ENCODE assay signal across 8 cellular contexts in genomic region chr11:95698939-95699562, GRCh38.
DNase-seq lines count a peak whose midpoint lies in the region; ATAC-seq, FAIRE-seq and TF ChIP-seq lines count a peak whose summit lies in the region.

No MANE protein-coding gene starts in this region.

- no peaks in the 10 kb centered on the region for H4K20me1 ChIP-seq in GM12878 (ENCODE audit: control insufficient read depth, insufficient read depth)
- no peaks in the 10 kb centered on the region for H4K20me1 ChIP-seq in PC-9 (ENCODE audit: insufficient read depth)

- no peaks in the 10 kb centered on the region for H3K36me3 ChIP-seq in GM12878 (ENCODE audit: control insufficient read depth in 2 of 2, insufficient read depth in 2 of 2, low read length in 1 of 2)
- no peaks in the 10 kb centered on the region for H3K36me3 ChIP-seq in left lung
- no peaks in the 10 kb centered on the region for H3K36me3 ChIP-seq in trophoblast cell (ENCODE audit: control insufficient read depth in 1 of 2, insufficient read depth in 2 of 2, low read length in 2 of 2)
- H3K36me3 ChIP-seq in A673 (ENCODE audit: insufficient read depth, low read length, poor library complexity, severe bottlenecking) = no peaks in the 10 kb centered on the region
- H3K36me3 ChIP-seq in PC-9 (ENCODE audit: low read depth) = no peaks in the 10 kb centered on the region

- in situ Hi-C loops in GM12878 (cut with MboI) = no loop called here

- H3K23ac ChIP-seq in trophoblast cell (ENCODE audit: low read length) = no peak overlapping the region

- no peak; the same call in 2 of the 3 replicates for ATAC-seq in GM12878
- ATAC-seq in left lung = peak; percentile 30
- ATAC-seq in HG03460 (IDR thresholded peaks at IDR 0.05; ENCODE audit: unreplicated experiment) = no peak

- SMC1A ChIA-PET in GM12878 (lab: Charles Lee; ENCODE audit: uncharacterized antibody, unreplicated experiment) = interaction anchor here (0.5 to 20.2 kb wide), 24 partner anchors 10 to 604 kb away, joined by 3 to 474 read pairs (median 5); partner anchors contain the start of gene SESN3

- H3K79me1 ChIP-seq in trophoblast cell (ENCODE audit: low read length) = no peaks in the 10 kb centered on the region

- H3K9me3 ChIP-seq in GM12878 (replicated peaks; ENCODE audit: control insufficient read depth, insufficient read depth, low read length) (peaks cover 3% of the 10 kb centered on the region; the same call in 2 of the 3 replicates), left lung (no peaks in the 10 kb centered on the region), trophoblast cell (ENCODE audit: insufficient read depth, low read depth, low read length) (peaks cover 2% of the 10 kb centered on the region), A673 (ENCODE audit: low read depth, low read length, poor library complexity, severe bottlenecking) (no peaks in the 10 kb centered on the region), PC-9 (ENCODE audit: insufficient read depth, low read depth) (no peaks in the 10 kb centered on the region)

- H3K9me2 ChIP-seq in PC-9 (ENCODE audit: insufficient read depth) = no peaks in the 10 kb centered on the region

- no peaks in the 10 kb centered on the region for H3K9me3 Mint-ChIP-seq in IgD-negative memory B cell

- H3K18ac ChIP-seq in trophoblast cell (ENCODE audit: low read length) = no peak overlapping the region

- no peak overlapping the region for H4K8ac ChIP-seq in trophoblast cell (ENCODE audit: low read depth, low read length)

- RAD21 ChIA-PET in GM12878 (lab: Charles Lee; ENCODE audit: unreplicated experiment) = interaction anchor here (0.7 to 7.9 kb wide), 19 partner anchors 9 to 545 kb away, joined by 3 to 114 read pairs (median 5); partner anchors contain the start of gene SESN3

- no peak overlapping the region for H2AK5ac ChIP-seq in trophoblast cell (ENCODE audit: low read length)

- H3K4me1 Mint-ChIP-seq in IgD-negative memory B cell = peaks cover 47 to 57% (median 52%) of the 10 kb centered on the region in 3 donors

- H3K9ac ChIP-seq in GM12878 (ENCODE audit: control insufficient read depth, insufficient read depth, low read length) (no peak overlapping the region), trophoblast cell (ENCODE audit: low read length) (no peak overlapping the region)

- H2BK120ac ChIP-seq in trophoblast cell (ENCODE audit: insufficient read depth, low read length, poor library complexity) = no peak overlapping the region

- no peaks in the 10 kb centered on the region for H3K27me3 ChIP-seq in GM12878 (replicated peaks in 1 of 2; ENCODE audit: control insufficient read depth in 2 of 2, insufficient read depth in 2 of 2, low read length in 1 of 2)
- H3K27me3 ChIP-seq in left lung = no peaks in the 10 kb centered on the region
- no peaks in the 10 kb centered on the region for H3K27me3 ChIP-seq in trophoblast cell (ENCODE audit: insufficient read depth, low read length)
- no peaks in the 10 kb centered on the region for H3K27me3 ChIP-seq in A673 (replicated peaks; ENCODE audit: insufficient read depth, low read depth, low read length, poor library complexity)
- H3K27me3 ChIP-seq in PC-9 (ENCODE audit: insufficient read depth, low read depth) = peaks cover 9% of the 10 kb centered on the region; the same call in 1 of the 2 replicates

- no peaks in the 10 kb centered on the region for H3F3A ChIP-seq in PC-9 (ENCODE audit: insufficient read depth, low read depth)

- H3K14ac ChIP-seq in trophoblast cell (ENCODE audit: low read length) = no peak overlapping the region

- BruUV-seq in GM12878 (replicated peaks; lab: Mats Ljungman, UMichigan) (no TSS peak), A673 (replicated peaks; lab: Mats Ljungman, UMichigan) (no TSS peak), PC-9 (replicated peaks; lab: Mats Ljungman, UMichigan) (no TSS peak)

- no peak overlapping the region for H4K12ac ChIP-seq in trophoblast cell (ENCODE audit: low read depth, low read length)

- H4K91ac ChIP-seq in trophoblast cell (ENCODE audit: low read depth, low read length) = no peak overlapping the region

- H3K79me2 ChIP-seq in GM12878 (ENCODE audit: control insufficient read depth, insufficient read depth, low read length) (no peaks in the 10 kb centered on the region), trophoblast cell (ENCODE audit: control insufficient read depth, insufficient read depth, low read length, poor library complexity) (no peaks in the 10 kb centered on the region), PC-9 (ENCODE audit: low read depth) (no peaks in the 10 kb centered on the region)

- no peak overlapping the region for H2BK5ac ChIP-seq in trophoblast cell (ENCODE audit: low read depth, low read length, poor library complexity)

- no peak overlapping the region for H3K4ac ChIP-seq in trophoblast cell (ENCODE audit: low read depth, low read length)

- no peak overlapping the region for H3K4me2 ChIP-seq in GM12878 (ENCODE audit: control insufficient read depth, insufficient read depth)
- H3K4me2 ChIP-seq in trophoblast cell (ENCODE audit: low read length) = no peak overlapping the region
- no peak overlapping the region for H3K4me2 ChIP-seq in PC-9

- H3K27ac Mint-ChIP-seq in IgD-negative memory B cell = peak overlapping the region; percentile 89 to 95 (median 94)

- no peak for TF ChIP-seq POLR2A in GM12878 (IDR thresholded peaks at IDR 0.05; ENCODE audit: low read depth, low read length)

- no peak overlapping the region for H3K27ac ChIP-seq in GM12878 (ENCODE audit: control insufficient read depth, insufficient read depth)
- no peak overlapping the region for H3K27ac ChIP-seq in left lung
- H3K27ac ChIP-seq in trophoblast cell (ENCODE audit: low read depth, low read length) = no peak overlapping the region
- no peak overlapping the region for H3K27ac ChIP-seq in A673 (ENCODE audit: low read depth, low read length, poor library complexity, severe bottlenecking)
- H3K27ac ChIP-seq in PC-9 = no peak overlapping the region

- CTCF ChIA-PET in GM12878 (lab: Yijun Ruan, JAX) (interaction anchor here (0.7 to 17.7 kb wide), 12 partner anchors 10 to 542 kb away, joined by 3 to 590 read pairs (median 4); partner anchors contain the start of gene SESN3), A673 (lab: Charles Lee) (no interaction called here), PC-9 (lab: Charles Lee) (no interaction called here)

- no peak for TF ChIP-seq EP300 in GM12878 (IDR thresholded peaks at IDR 0.05; ENCODE audit: borderline replicate concordance in 1 of 2, control insufficient read depth in 1 of 2, low read depth in 2 of 2, low read length in 2 of 2)

- no peak for FAIRE-seq in GM12878 (lab: Jason Lieb, UNC)

- peaks cover 18% of the 10 kb centered on the region for H3K4me1 ChIP-seq in GM12878 (ENCODE audit: control insufficient read depth, insufficient read depth, low read length)
- peaks cover 6 to 23% of the 10 kb centered on the region in 2 donors for H3K4me1 ChIP-seq in left lung
- H3K4me1 ChIP-seq in trophoblast cell (ENCODE audit: control insufficient read depth in 1 of 2, insufficient read depth in 2 of 2, low read length in 2 of 2) = peaks cover 0 to 5% of the 10 kb centered on the region in 2 experiments
- H3K4me1 ChIP-seq in A673 (ENCODE audit: insufficient read depth, low read length, poor library complexity, severe bottlenecking) = no peaks in the 10 kb centered on the region
- no peaks in the 10 kb centered on the region for H3K4me1 ChIP-seq in PC-9 (replicated peaks; ENCODE audit: insufficient read depth)

- H3K27me3 Mint-ChIP-seq in IgD-negative memory B cell = no peaks in the 10 kb centered on the region

- 69% methylated on average over 2 of the region's 2 CpGs for WGBS in GM12878 (ENCODE audit: insufficient coverage, insufficient replicate concordance, low lambda C conversion rate, missing lambda C conversion rate)
- no CpG with 5 or more reads among the region's 2 CpGs for WGBS in trophoblast cell (ENCODE audit: extremely low coverage, insufficient coverage, insufficient read length)

- no peak for TF ChIP-seq CTCF in AG10803 (conservative IDR thresholded peaks at IDR 0.05; ENCODE audit: low read length)
- no peak for TF ChIP-seq CTCF in GM12878 (IDR thresholded peaks at IDR 0.05 in 2 of 3, conservative IDR thresholded peaks at IDR 0.05 in 1 of 3; ENCODE audit: control insufficient read depth in 2 of 3, extremely low read depth in 1 of 3, insufficient read depth in 1 of 3, low read depth in 3 of 3, low read length in 3 of 3)
- TF ChIP-seq CTCF in left lung (IDR thresholded peaks at IDR 0.05) = no peak
- TF ChIP-seq CTCF in A673 (conservative IDR thresholded peaks at IDR 0.05; ENCODE audit: low read depth, low read length) = no peak
- TF ChIP-seq CTCF in PC-9 (conservative IDR thresholded peaks at IDR 0.05) = no peak

- H3K4me3 ChIP-seq in AG10803 (ENCODE audit: low read length) (no peak overlapping the region), GM12878 (no peak overlapping the region), left lung (no peak overlapping the region), trophoblast cell (ENCODE audit: low read depth, low read length) (no peak overlapping the region), A673 (ENCODE audit: low read depth, low read length, poor library complexity, severe bottlenecking) (no peak overlapping the region), PC-9 (no peak overlapping the region)

- intact Hi-C loops in GM12878 (cut with micrococcal nuclease; ENCODE audit: unreplicated experiment) (no loop called here), left lung (cut with DNase I) (no loop called here), A673 (cut with micrococcal nuclease; ENCODE audit: unreplicated experiment) (no loop called here), PC-9 (cut with micrococcal nuclease; ENCODE audit: unreplicated experiment) (no loop called here)

- no peak for TF ChIP-seq RAD21 in GM12878 (IDR thresholded peaks at IDR 0.05; ENCODE audit: insufficient read depth, low read depth, low read length)

- no peaks in the 10 kb centered on the region for H3K36me3 Mint-ChIP-seq in IgD-negative memory B cell

- H2AFZ ChIP-seq in GM12878 (ENCODE audit: control insufficient read depth, low read depth, low read length) = no peak overlapping the region
- no peak overlapping the region for H2AFZ ChIP-seq in trophoblast cell (ENCODE audit: insufficient read depth, low read length, poor library complexity)
- H2AFZ ChIP-seq in PC-9 = no peak overlapping the region

- no peak overlapping the region for H2BK12ac ChIP-seq in trophoblast cell (ENCODE audit: low read length)

- peak overlapping the region in 3 of 4 donors; percentile 69 to 94 (median 72) for H3K4me3 Mint-ChIP-seq in IgD-negative memory B cell

- DNase-seq in AG10803 (ENCODE audit: low read depth) (peak; percentile 56), GM12878 (ENCODE audit: low read depth, low spot score) (no peak), left lung (no peak), trophoblast cell (no peak), A673 (ENCODE audit: low spot score) (no peak), PC-9 (no peak)

- POLR2A ChIA-PET in GM12878 (lab: Charles Lee) (interaction anchor here (0.6 to 2.5 kb wide), 11 partner anchors 11 to 563 kb away, joined by 3 to 10 read pairs (median 5); partner anchors contain the start of gene SESN3), A673 (lab: Charles Lee; ENCODE audit: low non-redundant PET) (interaction anchor here (0.6 kb wide), 1 partner anchor 13 kb away, joined by 4 read pairs; no protein-coding TSS in a partner anchor), PC-9 (lab: Charles Lee; ENCODE audit: unreplicated experiment) (no interaction called here)

TF ChIP-seq in GM12878, 131 proteins besides CTCF, POLR2A, EP300 and RAD21 (continues in another document):
- TF ChIP-seq STAT3 (IDR thresholded peaks at IDR 0.05; ENCODE audit: low read depth, low read length) (no peak), NFIC (IDR thresholded peaks at IDR 0.05; ENCODE audit: low read depth, low read length) (0 out of 2 replicates have a peak, but pooled peaks have one; percentile 10)
